2 cellular contexts compared by ENCODE assay signal in genomic region chr13:98686281-98686680, GRCh38.
TF ChIP-seq lines count a peak whose summit lies in the region.

No MANE protein-coding gene starts in this region.

TF ChIP-seq in IMR-90, 13 proteins besides CTCF, POLR2A, EP300 and RAD21:
- TF ChIP-seq CHD1 (IDR thresholded peaks at IDR 0.05; ENCODE audit: low read depth, low read length), result no peak
- no peak for TF ChIP-seq SMC3 (IDR thresholded peaks at IDR 0.05; ENCODE audit: low read depth, low read length)
- no peak for TF ChIP-seq CEBPB (IDR thresholded peaks at IDR 0.05; ENCODE audit: low read depth, low read length)
- TF ChIP-seq RFX5 (IDR thresholded peaks at IDR 0.05; ENCODE audit: low read depth, low read length), result no peak
- no peak for TF ChIP-seq FOS (IDR thresholded peaks at IDR 0.05; ENCODE audit: low read depth, low read length)
- no peak for TF ChIP-seq USF2 (IDR thresholded peaks at IDR 0.05; ENCODE audit: low read depth, low read length)
- no peak for TF ChIP-seq MAZ (IDR thresholded peaks at IDR 0.05; ENCODE audit: borderline replicate concordance, low read depth, low read length)
- no peak for TF ChIP-seq MAFK (IDR thresholded peaks at IDR 0.05; ENCODE audit: low read depth, low read length)
- TF ChIP-seq BHLHE40 (IDR thresholded peaks at IDR 0.05; ENCODE audit: low read depth, low read length), result no peak
- no peak for TF ChIP-seq NFE2L2 (IDR thresholded peaks at IDR 0.05; ENCODE audit: low read depth, low read length)
- TF ChIP-seq RCOR1 (IDR thresholded peaks at IDR 0.05; ENCODE audit: insufficient replicate concordance, low read length), result no peak
- TF ChIP-seq MXI1 (IDR thresholded peaks at IDR 0.05; ENCODE audit: borderline replicate concordance, low read depth, low read length), result no peak

TF ChIP-seq in H1, 55 proteins besides CTCF, POLR2A, EP300 and RAD21:
- TF ChIP-seq ASH2L (IDR thresholded peaks at IDR 0.05; ENCODE audit: low read length) (no peak), BRCA1 (IDR thresholded peaks at IDR 0.05; ENCODE audit: low read depth, low read length) (no peak), POLR2AphosphoS5 (IDR thresholded peaks at IDR 0.05; ENCODE audit: low read depth, low read length) (no peak), SP4 (IDR thresholded peaks at IDR 0.05; ENCODE audit: low read length) (no peak), CREB1 (IDR thresholded peaks at IDR 0.05) (no peak), JUND (IDR thresholded peaks at IDR 0.05; ENCODE audit: low read length) (no peak), SAP30 (IDR thresholded peaks at IDR 0.05; ENCODE audit: insufficient read depth, insufficient replicate concordance, low read length) (no peak), EGR1 (IDR thresholded peaks at IDR 0.05; ENCODE audit: borderline replicate concordance, low read depth, low read length) (no peak), TEAD4 (IDR thresholded peaks at IDR 0.05; ENCODE audit: low read depth, low read length) (no peak), CTBP2 (IDR thresholded peaks at IDR 0.05; ENCODE audit: borderline replicate concordance, insufficient read depth, insufficient read length, low read length) (no peak), KDM1A (IDR thresholded peaks at IDR 0.05; ENCODE audit: borderline replicate concordance, low read length) (no peak), FOSL1 (IDR thresholded peaks at IDR 0.05; ENCODE audit: insufficient read depth, low read depth, low read length) (no peak), TAF1 (IDR thresholded peaks at IDR 0.05; ENCODE audit: low read depth, low read length) (no peak)
